Comparison of ENCODE assay signal across 8 cellular contexts in the genomic region with DNA sequence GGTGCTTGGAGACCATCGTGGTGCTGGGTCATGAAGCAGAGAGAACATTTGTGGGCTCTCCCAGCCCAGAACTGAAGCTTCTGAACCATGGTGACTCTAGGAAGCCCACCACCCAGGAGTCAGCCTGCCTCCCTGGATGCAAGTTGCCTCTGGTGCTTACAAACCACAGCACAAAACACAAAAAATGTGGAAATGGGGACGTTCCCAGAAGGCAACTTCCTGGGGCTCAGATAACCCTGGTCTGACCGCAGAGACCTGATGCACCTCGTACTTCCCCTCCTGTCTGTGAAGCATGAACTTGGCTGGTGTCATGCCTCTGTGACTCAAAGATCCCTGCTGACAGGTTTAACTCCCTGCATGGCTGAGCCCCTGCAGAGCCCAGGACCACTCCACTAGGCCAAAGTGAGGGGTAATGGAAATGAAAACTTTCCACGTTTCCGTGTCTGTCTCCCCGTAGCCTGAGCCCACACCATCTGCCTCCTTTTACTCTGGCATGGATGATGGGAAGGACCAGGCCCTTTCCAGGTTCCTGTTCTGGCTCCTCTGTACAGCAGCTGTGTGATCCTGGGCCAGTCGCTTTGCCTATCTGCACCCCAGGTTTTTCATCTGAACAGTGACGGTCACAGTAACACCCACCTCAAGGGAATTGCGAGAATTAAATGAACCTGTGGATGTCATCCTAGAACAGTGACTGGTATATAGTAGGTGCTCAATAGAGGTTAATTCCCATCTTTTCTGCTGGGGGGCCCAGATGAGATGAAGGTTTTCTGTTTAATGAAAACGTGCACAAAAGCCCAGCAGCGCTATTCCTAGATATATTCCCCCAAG. TPM values are rescaled to one million over a fixed set of nuclear protein-coding genes. Genes with fewer than 3 reads are reported as not detected.
DNase-seq lines count a peak whose midpoint lies in the region; ATAC-seq and TF ChIP-seq lines count a peak whose summit lies in the region.

No MANE protein-coding gene starts in this region.

- no peaks in the 10 kb centered on the region for H3K9me3 ChIP-seq in effector memory CD4-positive, alpha-beta T cell (ENCODE audit: control insufficient read depth, low read length)

- peak overlapping the region; percentile 73 for H3K27ac ChIP-seq in effector memory CD4-positive, alpha-beta T cell (ENCODE audit: insufficient read depth, low read length, poor library complexity, severe bottlenecking)

- DNase-seq in T-cell = peak in 26 of 34 experiments; percentile 1 to 57 (median 40)
- peak; percentile 53 to 65 (median 62) for DNase-seq in effector memory CD4-positive, alpha-beta T cell
- DNase-seq in NCI-H748 treated with DMSO at 0.1 percent for 48 hours (lab: John Stamatoyannopoulos, UW) = no peak
- DNase-seq in NCI-H146 treated with DMSO at 0.1 percent for 48 hours (lab: John Stamatoyannopoulos, UW; ENCODE audit: unreplicated experiment) = no peak
- no peak for DNase-seq in type B pancreatic cell (ENCODE audit: extremely low spot score, unreplicated experiment)
- DNase-seq in NCI-H69 (lab: John Stamatoyannopoulos, UW) = no peak

- no peaks in the 10 kb centered on the region for H3K36me3 ChIP-seq in effector memory CD4-positive, alpha-beta T cell (ENCODE audit: control insufficient read depth, insufficient read depth, low read length)

- ATAC-seq in GM18870 (IDR thresholded peaks at IDR 0.05; ENCODE audit: unreplicated experiment) (peak; percentile 48), HG02885 (IDR thresholded peaks at IDR 0.05; ENCODE audit: poor library complexity, unreplicated experiment) (peak; percentile 60), T-cell (replicated peaks in 1 of 4) (peak; percentile 66 to 87 (median 83))

- no peak for TF ChIP-seq CTCF in type B pancreatic cell (conservative IDR thresholded peaks at IDR 0.05)

- H3K27ac Mint-ChIP-seq in T-cell = peak overlapping the region; percentile 88 to 89
- H3K27ac Mint-ChIP-seq in type B pancreatic cell = no peak overlapping the region

- POLR2A ChIA-PET in T-cell (lab: Charles Lee) = interaction anchor here in 1 of 2 donors (0.6 kb wide), 1 partner anchor 21 kb away, joined by 5 read pairs; no protein-coding TSS in a partner anchor

- peak overlapping the region; percentile 17 for H3K4me3 ChIP-seq in effector memory CD4-positive, alpha-beta T cell (ENCODE audit: insufficient read depth, low read depth, low read length, poor library complexity, severe bottlenecking)

- H3K4me1 ChIP-seq in effector memory CD4-positive, alpha-beta T cell (ENCODE audit: control insufficient read depth, insufficient read depth, low read length, poor library complexity, severe bottlenecking) = peaks cover 46% of the 10 kb centered on the region

- H3K4me3 Mint-ChIP-seq in T-cell = peak overlapping the region; percentile 4 to 31 (median 30)
- H3K4me3 Mint-ChIP-seq in type B pancreatic cell = no peak overlapping the region

- CTCF ChIA-PET in T-cell (lab: Charles Lee) = no interaction called here

- H3K36me3 Mint-ChIP-seq in T-cell = peaks cover 15% of the 10 kb centered on the region
- no peaks in the 10 kb centered on the region for H3K36me3 Mint-ChIP-seq in type B pancreatic cell

- H3K9me3 Mint-ChIP-seq in T-cell = no peaks in the 10 kb centered on the region
- no peaks in the 10 kb centered on the region for H3K9me3 Mint-ChIP-seq in type B pancreatic cell

- H3K4me1 Mint-ChIP-seq in T-cell (peaks cover 57 to 75% (median 68%) of the 10 kb centered on the region in 3 donors), type B pancreatic cell (ENCODE audit: unreplicated experiment) (no peaks in the 10 kb centered on the region)

- H3K27me3 Mint-ChIP-seq in T-cell (no peaks in the 10 kb centered on the region), type B pancreatic cell (peaks cover 14% of the 10 kb centered on the region)

- no peaks in the 10 kb centered on the region for H3K27me3 ChIP-seq in effector memory CD4-positive, alpha-beta T cell (replicated peaks; ENCODE audit: control insufficient read depth, insufficient read depth, low read length, poor library complexity, severe bottlenecking)

RNA-seq across cellular contexts. Expression of gene PPP1R16B, which starts 57.7 kb away (rescaled TPM):
- total RNA-seq in T-cell (10 to 100 TPM; 32.0 to 58.5 (median 50.2) TPM), type B pancreatic cell (ENCODE audit: low replicate concordance) (0.31 TPM in 1 of 2 replicates, not detected in the other)

Comparison
In these comparisons a context has a peak if more than half of its experiments do, and no peak if none do; other contexts are left out.
1. DNase-seq: peak in T-cell (26 of 34) and effector memory CD4-positive, alpha-beta T cell (3 of 3); none in NCI-H748 treated with DMSO at 0.1 percent for 48 hours (single experiment), NCI-H146 treated with DMSO at 0.1 percent for 48 hours (single experiment), type B pancreatic cell (single experiment) and NCI-H69 (single experiment).
2. RNA of gene PPP1R16B, which starts 57.7 kb away (total RNA-seq): 32.0 to 58.5 TPM in T-cell; 0.31 TPM in type B pancreatic cell; every median in the first group is over 10 times any median in the second.
3. Peak in every context shown above with its lines, with median percentiles within 50 percentile points of each other: ATAC-seq.